Comparison of ENCODE assay signal across 10 cellular contexts in the genomic region with DNA sequence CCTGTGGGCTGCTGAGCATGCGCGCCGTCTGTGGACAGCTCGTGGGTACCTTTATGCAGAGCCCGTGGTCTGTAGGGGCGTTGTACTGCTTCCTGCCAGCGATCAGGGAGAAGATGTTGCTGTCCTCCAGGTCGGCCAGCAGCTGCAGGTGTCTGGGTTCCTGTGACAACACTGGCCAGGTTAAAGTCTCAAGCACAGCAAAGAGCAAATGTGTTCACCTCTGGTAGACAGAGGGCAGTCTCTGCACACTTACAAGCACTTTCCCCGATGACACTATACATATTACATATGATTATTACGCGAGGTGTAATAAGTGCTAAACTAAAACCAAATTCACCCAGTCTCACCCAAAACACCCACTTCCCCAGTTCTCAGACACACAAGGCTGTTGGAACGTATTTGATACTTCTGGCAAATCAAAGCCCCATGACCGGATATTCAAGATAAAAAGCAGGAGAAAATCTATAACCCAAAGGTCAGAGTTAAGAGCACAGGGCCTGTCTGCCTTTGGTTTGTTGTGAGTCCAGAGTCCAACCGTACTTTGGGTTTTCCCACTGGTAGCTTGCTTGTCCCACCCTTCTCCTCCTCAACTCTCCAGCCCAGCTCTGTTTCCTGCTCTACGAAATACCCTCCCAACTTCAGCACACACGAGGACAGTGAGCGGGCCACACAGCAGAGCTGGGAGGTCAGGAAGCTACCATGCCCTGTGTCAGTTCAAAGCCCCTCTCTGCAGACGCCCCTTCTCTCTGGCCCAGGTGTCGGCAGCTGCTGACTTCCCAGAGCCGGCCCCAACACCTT. TPM values are rescaled to one million over a fixed set of nuclear protein-coding genes. Genes with fewer than 3 reads are reported as not detected.
DNase-seq lines count a peak whose midpoint lies in the region; ATAC-seq, FAIRE-seq and TF ChIP-seq lines count a peak whose summit lies in the region.
"Had no signal": no experiment of that assay in that cellular context is flagged by ENCODE, and none has a peak within 500 bp of the region (broad histone marks: within the 10 kb centered on the region; RNA-seq: fewer than 3 reads in every experiment).

No MANE protein-coding gene starts in this region.

- no peak overlapping the region for H3K9ac ChIP-seq in kidney (ENCODE audit: low read length in 2 of 2)

- H3K4me1 Mint-ChIP-seq in CD4-positive, CD25-positive, alpha-beta regulatory T cell, result peaks cover 11 to 41% (median 24%) of the 10 kb centered on the region in 4 donors

- H3K36me3 ChIP-seq in CD4-positive, CD25-positive, alpha-beta regulatory T cell (ENCODE audit: control insufficient read depth, insufficient read depth, low read length), result no peaks in the 10 kb centered on the region
- H3K36me3 ChIP-seq in kidney (ENCODE audit: control insufficient read depth in 1 of 2, insufficient read depth in 2 of 2, low read length in 2 of 2), result peaks cover 34 to 60% of the 10 kb centered on the region in 2 donors

- no peak overlapping the region for H3K4me3 Mint-ChIP-seq in CD4-positive, CD25-positive, alpha-beta regulatory T cell

- H3K4me1 ChIP-seq in CD4-positive, CD25-positive, alpha-beta regulatory T cell (ENCODE audit: control insufficient read depth, insufficient read depth, low read length, poor library complexity, severe bottlenecking), result peaks cover 21% of the 10 kb centered on the region
- peaks cover 0 to 3% of the 10 kb centered on the region in 2 donors for H3K4me1 ChIP-seq in kidney (ENCODE audit: control insufficient read depth in 1 of 2, insufficient read depth in 1 of 2, low read depth in 1 of 2, low read length in 2 of 2)

- no peak for ATAC-seq in CD4-positive, CD25-positive, alpha-beta regulatory T cell (ENCODE audit: low read depth in 2 of 2)
- ATAC-seq in GM19324 (IDR thresholded peaks at IDR 0.05; ENCODE audit: low FRiP score, unreplicated experiment), result no peak

- no peak for FAIRE-seq in kidney (lab: Jason Lieb, UNC)

- no peaks in the 10 kb centered on the region for H3K9me3 ChIP-seq in CD4-positive, CD25-positive, alpha-beta regulatory T cell (ENCODE audit: control insufficient read depth in 2 of 2, low read length in 2 of 2)
- no peaks in the 10 kb centered on the region for H3K9me3 ChIP-seq in kidney (ENCODE audit: control insufficient read depth in 1 of 2, low read length in 2 of 2)

- in situ Hi-C loops in astrocyte of the spinal cord (cut with HindIII; ENCODE audit: low sequenced_read_pairs), result no loop called here

- no peaks in the 10 kb centered on the region for H3K27me3 ChIP-seq in CD4-positive, CD25-positive, alpha-beta regulatory T cell (ENCODE audit: control insufficient read depth, insufficient read depth, low read length)

- peak; percentile 35 for TF ChIP-seq CTCF in astrocyte of the spinal cord (IDR thresholded peaks at IDR 0.05; ENCODE audit: low read depth, low read length)
- peak; percentile 27 for TF ChIP-seq CTCF in kidney (IDR thresholded peaks at IDR 0.05; ENCODE audit: borderline replicate concordance, extremely low read depth, insufficient read depth)

- peaks cover 23% of the 10 kb centered on the region for H3K27me3 Mint-ChIP-seq in CD4-positive, CD25-positive, alpha-beta regulatory T cell

- H3K4me3 ChIP-seq in CD4-positive, CD25-positive, alpha-beta regulatory T cell (ENCODE audit: low read depth, low read length), result no peak overlapping the region
- H3K4me3 ChIP-seq in astrocyte of the spinal cord (ENCODE audit: low read depth, low read length), result no peak overlapping the region
- H3K4me3 ChIP-seq in kidney (ENCODE audit: low read length in 2 of 2), result no peak overlapping the region

- DNase-seq in CD4-positive, CD25-positive, alpha-beta regulatory T cell, result peak in 1 of 3 donors; percentile 64
- peak; percentile 75 for DNase-seq in HT-29 (ENCODE audit: low spot score)
- DNase-seq in astrocyte of the spinal cord (ENCODE audit: low read depth, low spot score), result no peak
- DNase-seq in kidney, result no peak
- no peak for DNase-seq in iPS-NIHi7 (ENCODE audit: extremely low spot score)
- no peak for DNase-seq in NCI-H345 (lab: John Stamatoyannopoulos, UW)
- DNase-seq in NCI-H345 treated with DMSO at 0.1 percent for 48 hours (lab: John Stamatoyannopoulos, UW; ENCODE audit: unreplicated experiment), result no peak
- DNase-seq: activated CD4-positive, alpha-beta T cell treated with anti-CD3 and anti-CD28 coated beads for 1 hour; NCI-H2171 had no signal

- H3K9me3 Mint-ChIP-seq in CD4-positive, CD25-positive, alpha-beta regulatory T cell, result peaks cover 0 to 1% (median 0%) of the 10 kb centered on the region in 7 donors

- peak overlapping the region; percentile 16 to 58 (median 52) for H3K27ac Mint-ChIP-seq in CD4-positive, CD25-positive, alpha-beta regulatory T cell

- intact Hi-C loops in kidney (cut with DNase I), result no loop called here

- no peak overlapping the region for H3K27ac ChIP-seq in CD4-positive, CD25-positive, alpha-beta regulatory T cell (ENCODE audit: insufficient read depth, low read length, poor library complexity, severe bottlenecking)
- no peak overlapping the region for H3K27ac ChIP-seq in kidney (ENCODE audit: low read depth in 2 of 2, low read length in 2 of 2)

- H3K36me3 Mint-ChIP-seq in CD4-positive, CD25-positive, alpha-beta regulatory T cell, result no peaks in the 10 kb centered on the region

RNA-seq across cellular contexts. Expression of a gene that starts 49.7 kb away (rescaled TPM):
- total RNA-seq in CD4-positive, CD25-positive, alpha-beta regulatory T cell, result not detected
- not detected for polyA plus RNA-seq in CD4-positive, CD25-positive, alpha-beta regulatory T cell
- total RNA-seq in HT-29 (2014; rRNA removed; shearing (Covaris generic)), result 9.1 and 11.9 TPM in 2 replicates
- 7.8 TPM for total RNA-seq in kidney
- 257 TPM for polyA plus RNA-seq in kidney (ENCODE audit: insufficient read depth, low read depth, low replicate concordance)
